ENCODE assay signal across 1 cellular context in genomic region chr6:139756381-139756780, GRCh38.
TF ChIP-seq lines count a peak whose summit lies in the region.

No MANE protein-coding gene starts in this region.

TF ChIP-seq in IMR-90, 13 proteins besides CTCF, POLR2A, EP300 and RAD21 (continued from another document):
- TF ChIP-seq SMC3 (IDR thresholded peaks at IDR 0.05; ENCODE audit: low read depth, low read length) (no peak), USF2 (IDR thresholded peaks at IDR 0.05; ENCODE audit: low read depth, low read length) (no peak), MAZ (IDR thresholded peaks at IDR 0.05; ENCODE audit: borderline replicate concordance, low read depth, low read length) (no peak), RCOR1 (IDR thresholded peaks at IDR 0.05; ENCODE audit: insufficient replicate concordance, low read length) (no peak), MAFK (IDR thresholded peaks at IDR 0.05; ENCODE audit: low read depth, low read length) (no peak), RFX5 (IDR thresholded peaks at IDR 0.05; ENCODE audit: low read depth, low read length) (no peak), MXI1 (IDR thresholded peaks at IDR 0.05; ENCODE audit: borderline replicate concordance, low read depth, low read length) (no peak)
